2 cellular contexts compared by ENCODE assay signal in the genomic region with DNA sequence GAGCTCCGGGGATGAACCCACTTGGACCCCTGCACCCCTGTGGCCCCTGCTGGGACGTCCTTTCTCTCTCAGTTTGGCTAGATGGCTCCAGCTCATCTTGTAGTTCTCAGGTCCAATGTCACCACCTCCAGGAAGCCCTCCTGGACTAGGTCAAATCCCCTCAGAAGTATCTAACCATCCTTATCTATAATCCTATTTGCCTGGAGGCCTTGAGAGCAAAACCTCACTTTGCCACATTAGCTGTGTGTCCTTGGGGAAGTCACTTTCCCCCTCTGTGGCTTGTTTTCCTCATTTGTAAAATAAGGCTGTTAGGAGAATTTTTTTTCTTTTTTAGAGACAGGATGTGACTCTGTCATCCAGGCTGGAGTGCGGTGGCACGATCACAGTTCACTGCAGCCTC.
TF ChIP-seq lines count a peak whose summit lies in the region.

No MANE protein-coding gene starts in this region.

TF ChIP-seq in HepG2, 621 proteins besides CTCF, POLR2A, EP300 and RAD21:
- TF ChIP-seq DDIT3 (CRISPR knock-in tag; IDR thresholded peaks at IDR 0.05), result no peak
- TF ChIP-seq NCOR1 (IDR thresholded peaks at IDR 0.05; ENCODE audit: borderline replicate concordance, low read length), result no peak
- TF ChIP-seq PHF8 (CRISPR knock-in tag; IDR thresholded peaks at IDR 0.05), result no peak
- TF ChIP-seq SETDB1 (CRISPR knock-in tag; IDR thresholded peaks at IDR 0.05; ENCODE audit: borderline replicate concordance), result no peak
- no peak for TF ChIP-seq NR3C1 (CRISPR knock-in tag; IDR thresholded peaks at IDR 0.05)
- TF ChIP-seq NFATC3 (CRISPR knock-in tag; IDR thresholded peaks at IDR 0.05), result no peak
- no peak for TF ChIP-seq ZNF788 (CRISPR knock-in tag; IDR thresholded peaks at IDR 0.05; ENCODE audit: borderline replicate concordance)
- TF ChIP-seq ZNF180 (CRISPR knock-in tag; IDR thresholded peaks at IDR 0.05; ENCODE audit: borderline replicate concordance, low read depth), result no peak
- TF ChIP-seq ETV6 (CRISPR knock-in tag; conservative IDR thresholded peaks at IDR 0.05), result no peak
- TF ChIP-seq ZNF639 (CRISPR knock-in tag; conservative IDR thresholded peaks at IDR 0.05), result no peak
- no peak for TF ChIP-seq RELA (CRISPR knock-in tag; IDR thresholded peaks at IDR 0.05)
- peak; percentile 66 for TF ChIP-seq ZFP36 (IDR thresholded peaks at IDR 0.05; ENCODE audit: borderline replicate concordance, low read depth, low read length, partially characterized antibody)
- TF ChIP-seq HIVEP1 (CRISPR knock-in tag; IDR thresholded peaks at IDR 0.05), result no peak
- TF ChIP-seq NR2F1 (CRISPR knock-in tag; IDR thresholded peaks at IDR 0.05), result no peak
- TF ChIP-seq ZBTB14 (CRISPR knock-in tag; IDR thresholded peaks at IDR 0.05), result no peak
- TF ChIP-seq PRMT3 (CRISPR knock-in tag; IDR thresholded peaks at IDR 0.05; ENCODE audit: borderline replicate concordance, low read depth), result no peak
- TF ChIP-seq DPF2 (CRISPR knock-in tag; IDR thresholded peaks at IDR 0.05; ENCODE audit: borderline replicate concordance, low read depth), result no peak
- TF ChIP-seq ZMYM3 (CRISPR knock-in tag; IDR thresholded peaks at IDR 0.05), result 0 out of 2 replicates have a peak, but pooled peaks have one; percentile 21
- peak; percentile 85 for TF ChIP-seq ZNF768 (CRISPR knock-in tag; IDR thresholded peaks at IDR 0.05)

TF ChIP-seq in K562, 482 proteins besides CTCF, POLR2A, EP300 and RAD21:
- no peak for TF ChIP-seq CUX1 (CRISPR knock-in tag; IDR thresholded peaks at IDR 0.05)
- TF ChIP-seq ZNF436 (CRISPR knock-in tag; IDR thresholded peaks at IDR 0.05), result peak; percentile 80; the same call in 1 of the 2 replicates
- TF ChIP-seq ATF1 (CRISPR knock-in tag; IDR thresholded peaks at IDR 0.05), result no peak
- TF ChIP-seq ATF1 (tag; IDR thresholded peaks at IDR 0.05), result no peak
- TF ChIP-seq JUND (IDR thresholded peaks at IDR 0.05; ENCODE audit: borderline replicate concordance, low read depth, low read length), result no peak
- no peak for TF ChIP-seq JUND (tag; IDR thresholded peaks at IDR 0.05; ENCODE audit: borderline replicate concordance, low read depth, low read length)
- peak; percentile 88 for TF ChIP-seq RBM25 (IDR thresholded peaks at IDR 0.05; ENCODE audit: low read depth, low read length, severe bottlenecking)
- no peak for TF ChIP-seq ZNF23 (CRISPR knock-in tag; IDR thresholded peaks at IDR 0.05)
- 0 out of 2 replicates have a peak, but pooled peaks have one; percentile 59 for TF ChIP-seq PTBP1 (IDR thresholded peaks at IDR 0.05; ENCODE audit: low read depth, low read length)
- TF ChIP-seq VEZF1 (CRISPR knock-in tag; IDR thresholded peaks at IDR 0.05), result no peak
- TF ChIP-seq RB1 (IDR thresholded peaks at IDR 0.05; ENCODE audit: low read depth), result no peak
- TF ChIP-seq ZNF75A (CRISPR knock-in tag; IDR thresholded peaks at IDR 0.05), result no peak
- TF ChIP-seq SMAD3 (CRISPR knock-in tag; conservative IDR thresholded peaks at IDR 0.05), result no peak
- TF ChIP-seq BCOR (IDR thresholded peaks at IDR 0.05), result peak; percentile 89
- TF ChIP-seq, protein P1, sequence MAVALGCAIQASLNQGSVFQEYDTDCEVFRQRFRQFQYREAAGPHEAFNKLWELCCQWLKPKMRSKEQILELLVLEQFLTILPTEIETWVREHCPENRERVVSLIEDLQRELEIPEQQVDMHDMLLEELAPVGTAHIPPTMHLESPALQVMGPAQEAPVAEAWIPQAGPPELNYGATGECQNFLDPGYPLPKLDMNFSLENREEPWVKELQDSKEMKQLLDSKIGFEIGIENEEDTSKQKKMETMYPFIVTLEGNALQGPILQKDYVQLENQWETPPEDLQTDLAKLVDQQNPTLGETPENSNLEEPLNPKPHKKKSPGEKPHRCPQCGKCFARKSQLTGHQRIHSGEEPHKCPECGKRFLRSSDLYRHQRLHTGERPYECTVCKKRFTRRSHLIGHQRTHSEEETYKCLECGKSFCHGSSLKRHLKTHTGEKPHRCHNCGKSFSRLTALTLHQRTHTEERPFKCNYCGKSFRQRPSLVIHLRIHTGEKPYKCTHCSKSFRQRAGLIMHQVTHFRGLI (CRISPR knock-in tag; IDR thresholded peaks at IDR 0.05), result no peak
- no peak for TF ChIP-seq JUN (IDR thresholded peaks at IDR 0.05; ENCODE audit: borderline replicate concordance, low read depth, low read length)
- TF ChIP-seq JUN (CRISPR knock-in tag; IDR thresholded peaks at IDR 0.05; ENCODE audit: borderline replicate concordance), result no peak
- TF ChIP-seq KDM1A (IDR thresholded peaks at IDR 0.05), result peak in 1 of 2 experiments; percentile 59; a peak in 1 of 4 replicates
- peak; percentile 68; the same call in 1 of the 2 replicates for TF ChIP-seq SMARCA5 (IDR thresholded peaks at IDR 0.05)
- no peak for TF ChIP-seq MBD2 (IDR thresholded peaks at IDR 0.05; ENCODE audit: borderline replicate concordance, low read depth)
- peak; percentile 97 for TF ChIP-seq ZFP36 (IDR thresholded peaks at IDR 0.05; ENCODE audit: low read depth, low read length, partially characterized antibody)
- no peak for TF ChIP-seq TCF3 (CRISPR knock-in tag; IDR thresholded peaks at IDR 0.05)
- TF ChIP-seq ZNF224 (CRISPR knock-in tag; IDR thresholded peaks at IDR 0.05), result no peak
- no peak for TF ChIP-seq RBFOX2 (IDR thresholded peaks at IDR 0.05; ENCODE audit: low read depth, low read length)
